ENCODE assay signal across 10 cellular contexts in genomic region chr6:44255848-44256247, GRCh38. TPM values are rescaled to one million over a fixed set of nuclear protein-coding genes. Genes with fewer than 3 reads are reported as not detected.
DNase-seq lines count a peak whose midpoint lies in the region; ATAC-seq and TF ChIP-seq lines count a peak whose summit lies in the region.
"Had no signal": no experiment of that assay in that cellular context is flagged by ENCODE, and none has a peak within 500 bp of the region (broad histone marks: within the 10 kb centered on the region; RNA-seq: fewer than 3 reads in every experiment).

No MANE protein-coding gene starts in this region.

- peaks cover 0 to 66% (median 12%) of the 10 kb centered on the region in 3 donors for H3K4me1 ChIP-seq in gastroesophageal sphincter
- peaks cover 7 to 27% (median 21%) of the 10 kb centered on the region in 5 donors for H3K4me1 ChIP-seq in subcutaneous abdominal adipose tissue (ENCODE audit: control insufficient read depth in 5 of 5, insufficient read depth in 5 of 5, low read length in 5 of 5)

- 8 to 32% methylated on average over 2 of the region's 2 CpGs for WGBS in gastroesophageal sphincter (ENCODE audit: low coverage in 1 of 2), 2 donors

- H3K9me3 ChIP-seq in gastroesophageal sphincter (no peaks in the 10 kb centered on the region), subcutaneous abdominal adipose tissue (ENCODE audit: control insufficient read depth in 5 of 5, low read length in 5 of 5) (no peaks in the 10 kb centered on the region)

- TF ChIP-seq CTCF in activated B cell treated with CpG ODN at 0.5 μM for 24 hours (IDR thresholded peaks at IDR 0.05) (no peak), gastroesophageal sphincter (IDR thresholded peaks at IDR 0.05) (no peak)

- POLR2A ChIA-PET in activated B cell treated with CpG ODN at 0.5 μM for 24 hours (lab: Charles Lee): interaction anchor here (1.0 to 13.7 kb wide), 5 partner anchors 9 to 627 kb away, joined by 4 to 549 read pairs (median 8); partner anchors contain the start of genes GTPBP2, HSP90AB1, NFKBIE and SLC29A1

- no peaks in the 10 kb centered on the region for H3K9me3 Mint-ChIP-seq in T-helper 2 cell treated with Interferon-gamma antibody and Interleukin-4, amounts not matched to agents 5 μg/mL and 100 μg/mL, for 36 hours
- no peaks in the 10 kb centered on the region for H3K9me3 Mint-ChIP-seq in activated B cell treated with CpG ODN at 0.5 μM for 24 hours

- H3K9ac ChIP-seq in subcutaneous abdominal adipose tissue (ENCODE audit: low read length in 5 of 5): peak overlapping the region in 2 of 5 donors; percentile 76 to 87

- H3K27me3 ChIP-seq in gastroesophageal sphincter (no peaks in the 10 kb centered on the region), subcutaneous abdominal adipose tissue (ENCODE audit: control insufficient read depth in 5 of 5, insufficient read depth in 4 of 5, low read length in 5 of 5) (no peaks in the 10 kb centered on the region)

- TF ChIP-seq EP300 in gastroesophageal sphincter (IDR thresholded peaks at IDR 0.05): no peak

- no peak overlapping the region for H3K4me3 ChIP-seq in gastroesophageal sphincter
- no peak overlapping the region for H3K4me3 ChIP-seq in subcutaneous abdominal adipose tissue (ENCODE audit: low read depth in 1 of 5, low read length in 5 of 5)

- H3K4me3 Mint-ChIP-seq in T-helper 2 cell treated with Interferon-gamma antibody and Interleukin-4, amounts not matched to agents 5 μg/mL and 100 μg/mL, for 36 hours: peak overlapping the region; percentile 86
- H3K4me3 Mint-ChIP-seq in activated B cell treated with CpG ODN at 0.5 μM for 24 hours: peak overlapping the region; percentile 92

- CTCF ChIA-PET in activated B cell treated with CpG ODN at 0.5 μM for 24 hours (lab: Charles Lee): interaction anchor here (1.5 to 1.9 kb wide), 4 partner anchors 9 to 21 kb away, joined by 3 to 11 read pairs (median 6); partner anchors contain the start of gene HSP90AB1

- intact Hi-C loops in activated B cell treated with CpG ODN at 0.5 μM for 24 hours (cut with micrococcal nuclease): no loop called here

- H3K27ac Mint-ChIP-seq in T-helper 2 cell treated with Interferon-gamma antibody and Interleukin-4, amounts not matched to agents 5 μg/mL and 100 μg/mL, for 36 hours: peak overlapping the region; percentile 78
- H3K27ac Mint-ChIP-seq in activated B cell treated with CpG ODN at 0.5 μM for 24 hours: peak overlapping the region; percentile 93

- H3K27ac ChIP-seq in gastroesophageal sphincter: peak overlapping the region in 3 of 4 donors; percentile 87 to 94 (median 92)
- peak overlapping the region; percentile 84 for H3K27ac ChIP-seq in subcutaneous abdominal adipose tissue (ENCODE audit: low read depth, low read length)

- H3K4me1 Mint-ChIP-seq in T-helper 2 cell treated with Interferon-gamma antibody and Interleukin-4, amounts not matched to agents 5 μg/mL and 100 μg/mL, for 36 hours (ENCODE audit: low read depth): peaks cover 41% of the 10 kb centered on the region
- H3K4me1 Mint-ChIP-seq in activated B cell treated with CpG ODN at 0.5 μM for 24 hours: peaks cover 87% of the 10 kb centered on the region

- no peaks in the 10 kb centered on the region for H3K27me3 Mint-ChIP-seq in T-helper 2 cell treated with Interferon-gamma antibody and Interleukin-4, amounts not matched to agents 5 μg/mL and 100 μg/mL, for 36 hours (ENCODE audit: low read depth)
- H3K27me3 Mint-ChIP-seq in activated B cell treated with CpG ODN at 0.5 μM for 24 hours: no peaks in the 10 kb centered on the region

- H3K36me3 ChIP-seq in gastroesophageal sphincter (peaks cover 0 to 72% of the 10 kb centered on the region in 2 donors), subcutaneous abdominal adipose tissue (ENCODE audit: control insufficient read depth in 5 of 5, insufficient read depth in 5 of 5, low read length in 5 of 5) (peaks cover 13 to 69% (median 62%) of the 10 kb centered on the region in 5 donors)

- no peak for DNase-seq in T-helper 2 cell treated with Interferon-gamma antibody and Interleukin-4, amounts not matched to agents 5 μg/mL and 100 μg/mL, for 36 hours (ENCODE audit: low spot score)
- DNase-seq in T-helper 2 cell (no peak), activated B cell treated with CpG ODN at 0.5 μM for 24 hours (no peak), DMS153 treated with DMSO at 0.1 percent for 48 hours (lab: John Stamatoyannopoulos, UW; ENCODE audit: unreplicated experiment) (no peak), NCI-H1417 treated with DMSO at 0.1 percent for 48 hours (lab: John Stamatoyannopoulos, UW) (no peak)

- peaks cover 69% of the 10 kb centered on the region for H3K36me3 Mint-ChIP-seq in T-helper 2 cell treated with Interferon-gamma antibody and Interleukin-4, amounts not matched to agents 5 μg/mL and 100 μg/mL, for 36 hours (ENCODE audit: low read depth)
- peaks cover 91% of the 10 kb centered on the region for H3K36me3 Mint-ChIP-seq in activated B cell treated with CpG ODN at 0.5 μM for 24 hours (ENCODE audit: low read depth)

- TF ChIP-seq POLR2A in gastroesophageal sphincter (IDR thresholded peaks at IDR 0.05): no peak

- ATAC-seq in activated B cell treated with CpG ODN at 0.5 μM for 24 hours (ENCODE audit: low read depth) (no peak), gastroesophageal sphincter (no peak), HG03460 (IDR thresholded peaks at IDR 0.05; ENCODE audit: unreplicated experiment) (no peak)

RNA-seq across cellular contexts. Expression of gene SLC35B2, which starts 1.5 kb away (rescaled TPM):
- 27.0 and 29.1 TPM in 2 replicates for total RNA-seq in activated B cell treated with CpG ODN at 0.5 μM for 24 hours
- total RNA-seq in gastroesophageal sphincter: 10 to 100 TPM; 21.3 to 34.0 (median 25.6) TPM

RNA-seq across cellular contexts. Expression of gene HSP90AB1, which starts 8.9 kb away (rescaled TPM):
- total RNA-seq in activated B cell treated with CpG ODN at 0.5 μM for 24 hours: 1,222 and 1,311 TPM in 2 replicates
- 100 to 1,000 TPM; 553 to 749 (median 626) TPM for total RNA-seq in gastroesophageal sphincter

RNA-seq across cellular contexts. Expression of gene NFKBIE, which starts 9.5 kb away (rescaled TPM):
- total RNA-seq in activated B cell treated with CpG ODN at 0.5 μM for 24 hours: 94.7 and 99.2 TPM in 2 replicates
- total RNA-seq in gastroesophageal sphincter: 10 to 100 TPM in 1 of 4 donors, 1 to 10 TPM in 3; 4.2 to 13.4 (median 5.7) TPM

RNA-seq across cellular contexts. Expression of gene TMEM151B, which starts 14.4 kb away (rescaled TPM):
- 0.10 TPM in 1 of 2 replicates, not detected in the other for total RNA-seq in activated B cell treated with CpG ODN at 0.5 μM for 24 hours
- total RNA-seq in gastroesophageal sphincter: under 1 TPM in 2 of 4 donors, not detected in 2; 0.27 to 0.69 TPM
- total RNA-seq: glomerular endothelial cell, LHCN-M2 had no signal

RNA-seq across cellular contexts. Expression of gene SLC29A1, which starts 32.5 kb away (rescaled TPM):
- 15.0 and 17.3 TPM in 2 replicates for total RNA-seq in activated B cell treated with CpG ODN at 0.5 μM for 24 hours
- 100 to 1,000 TPM; 101 to 281 (median 134) TPM for total RNA-seq in gastroesophageal sphincter
